ENCODE assay signal across 11 cellular contexts in the genomic region with DNA sequence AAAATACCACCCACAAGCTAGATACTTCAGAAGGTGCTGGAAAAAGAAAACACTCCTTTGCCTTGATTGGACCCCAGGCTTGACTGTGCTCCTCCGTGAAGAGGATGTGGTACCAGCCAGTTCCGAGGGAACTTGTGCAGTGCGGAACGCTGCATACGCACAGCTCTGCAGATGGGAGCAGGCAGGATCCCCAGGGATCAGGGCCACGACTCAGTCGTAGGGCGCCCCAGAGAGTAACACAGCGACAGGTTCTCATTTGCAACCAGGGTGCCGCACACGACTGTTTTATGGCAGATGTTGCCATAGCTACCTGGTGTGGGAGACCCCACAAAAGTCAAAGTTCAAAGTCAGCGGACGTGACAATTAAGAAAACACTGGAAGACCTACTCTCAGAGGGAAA. TPM values are rescaled to one million over a fixed set of nuclear protein-coding genes. Genes with fewer than 3 reads are reported as not detected.
DNase-seq lines count a peak whose midpoint lies in the region; ATAC-seq, FAIRE-seq and TF ChIP-seq lines count a peak whose summit lies in the region.
"Had no signal": no experiment of that assay in that cellular context is flagged by ENCODE, and none has a peak within 500 bp of the region (broad histone marks: within the 10 kb centered on the region; RNA-seq: fewer than 3 reads in every experiment).

No MANE protein-coding gene starts in this region.

- TF ChIP-seq EP300 in suprapubic skin (IDR thresholded peaks at IDR 0.05) = no peak

- H3K9me3 ChIP-seq in HUES48 (ENCODE audit: control insufficient read depth, insufficient read depth, low read length) (no peaks in the 10 kb centered on the region), adipocyte (ENCODE audit: control insufficient read depth, low read length) (no peaks in the 10 kb centered on the region), keratinocyte (ENCODE audit: control insufficient read depth, low read depth, low read length) (no peaks in the 10 kb centered on the region), suprapubic skin (no peaks in the 10 kb centered on the region), HAP-1 (no peaks in the 10 kb centered on the region), Karpas-422 (ENCODE audit: low read length) (no peaks in the 10 kb centered on the region)
- H3K9me3 ChIP-seq: MG63 had no signal

- no peak for DNase-seq in adipocyte (ENCODE audit: low read depth)
- DNase-seq in keratinocyte (ENCODE audit: low read depth, low spot score) = no peak
- no peak for DNase-seq in suprapubic skin (ENCODE audit: low spot score in 2 of 2)
- no peak for DNase-seq in HAP-1 (ENCODE audit: low spot score in 2 of 2)
- no peak for DNase-seq in Karpas-422
- DNase-seq: erythroblast; naive thymus-derived CD4-positive, alpha-beta T cell had no signal

- H3K79me2 ChIP-seq in keratinocyte (ENCODE audit: control insufficient read depth, insufficient read depth, low read length) (peaks cover 56% of the 10 kb centered on the region), Karpas-422 (ENCODE audit: low read length) (no peaks in the 10 kb centered on the region)

- no peak for FAIRE-seq in keratinocyte (lab: Jason Lieb, UNC)

- peak overlapping the region; percentile 45 for H2AFZ ChIP-seq in keratinocyte (ENCODE audit: control insufficient read depth, low read length)
- H2AFZ ChIP-seq in Karpas-422 (ENCODE audit: low read length) = no peak overlapping the region

- H3K27ac ChIP-seq in HUES48 (ENCODE audit: low read depth, low read length) = no peak overlapping the region
- H3K27ac ChIP-seq in keratinocyte (ENCODE audit: control insufficient read depth, insufficient read depth, low read length) = peak overlapping the region; percentile 80
- H3K27ac ChIP-seq in suprapubic skin = peak overlapping the region; percentile 59
- no peak overlapping the region for H3K27ac ChIP-seq in Karpas-422 (ENCODE audit: low read length)

- H3K4me2 ChIP-seq in keratinocyte (ENCODE audit: control insufficient read depth, extremely low read depth, insufficient read depth, low read depth, low read length) (peak overlapping the region; percentile 99), Karpas-422 (ENCODE audit: low read depth, low read length, poor library complexity, severe bottlenecking) (no peak overlapping the region)

- H3K4me1 ChIP-seq in HUES48 (ENCODE audit: control insufficient read depth, insufficient read depth, low read length) (peaks cover 3% of the 10 kb centered on the region; the same call in 1 of the 2 replicates), adipocyte (ENCODE audit: control insufficient read depth, insufficient read depth, low read length) (peaks cover 21% of the 10 kb centered on the region), keratinocyte (ENCODE audit: control insufficient read depth, extremely low read depth, insufficient read depth, low read length) (peaks cover 24% of the 10 kb centered on the region), suprapubic skin (peaks cover 26% of the 10 kb centered on the region), HAP-1 (no peaks in the 10 kb centered on the region), Karpas-422 (ENCODE audit: low read length) (no peaks in the 10 kb centered on the region)

- 47% methylated on average over 13 of the region's 13 CpGs for WGBS in suprapubic skin

- no peaks in the 10 kb centered on the region for H3K9me2 ChIP-seq in Karpas-422 (replicated peaks; ENCODE audit: insufficient read depth, low read length)

- dilution Hi-C loops in keratinocyte (cut with MboI; ENCODE audit: extremely low pct_ligation_motif_present, low sequenced_read_pairs) = no loop called here

- H4K20me1 ChIP-seq in keratinocyte (ENCODE audit: control insufficient read depth, extremely low read depth, insufficient read depth, low read length) (no peaks in the 10 kb centered on the region), Karpas-422 (ENCODE audit: insufficient read depth, low read depth, low read length) (no peaks in the 10 kb centered on the region)

- in situ Hi-C loops in HAP-1 (cut with MboI; ENCODE audit: low sequenced_read_pairs) = no loop called here

- H3K36me3 ChIP-seq in HUES48 (ENCODE audit: control insufficient read depth, insufficient read depth, low read length) (no peaks in the 10 kb centered on the region), adipocyte (ENCODE audit: control insufficient read depth, insufficient read depth, low read length, severe bottlenecking) (no peaks in the 10 kb centered on the region), keratinocyte (ENCODE audit: control insufficient read depth in 2 of 2, extremely low read depth in 1 of 2, insufficient read depth in 2 of 2, low read length in 2 of 2) (no peaks in the 10 kb centered on the region), suprapubic skin (no peaks in the 10 kb centered on the region), HAP-1 (replicated peaks) (no peaks in the 10 kb centered on the region), Karpas-422 (ENCODE audit: insufficient read depth, low read length) (no peaks in the 10 kb centered on the region)
- H3K36me3 ChIP-seq: MG63 had no signal

- H3K9ac ChIP-seq in HUES48 (ENCODE audit: low read depth, low read length) = no peak overlapping the region
- peak overlapping the region; percentile 73 for H3K9ac ChIP-seq in adipocyte (ENCODE audit: low read length)
- peak overlapping the region; percentile 86 for H3K9ac ChIP-seq in keratinocyte (ENCODE audit: control insufficient read depth, extremely low read depth, insufficient read depth, low read length)
- no peak overlapping the region for H3K9ac ChIP-seq in Karpas-422 (ENCODE audit: low read length)

- ATAC-seq in GM18870 (IDR thresholded peaks at IDR 0.05; ENCODE audit: unreplicated experiment) = no peak
- ATAC-seq: naive thymus-derived CD4-positive, alpha-beta T cell had no signal

- TF ChIP-seq POLR2A in suprapubic skin (IDR thresholded peaks at IDR 0.05) = no peak

- H3K27me3 ChIP-seq in HUES48 (ENCODE audit: control insufficient read depth, insufficient read depth, low read length) = peaks cover 49% of the 10 kb centered on the region
- no peaks in the 10 kb centered on the region for H3K27me3 ChIP-seq in adipocyte (replicated peaks; ENCODE audit: control insufficient read depth, insufficient read depth, low read length)
- H3K27me3 ChIP-seq in keratinocyte (ENCODE audit: control insufficient read depth, extremely low read depth, insufficient read depth, low read length) = no peaks in the 10 kb centered on the region
- peaks cover 12% of the 10 kb centered on the region for H3K27me3 ChIP-seq in suprapubic skin
- no peaks in the 10 kb centered on the region for H3K27me3 ChIP-seq in HAP-1 (ENCODE audit: low read depth)
- no peaks in the 10 kb centered on the region for H3K27me3 ChIP-seq in Karpas-422 (ENCODE audit: low read length)
- H3K27me3 ChIP-seq: MG63 had no signal

- H3K4me3 ChIP-seq in HUES48 (ENCODE audit: low read depth, low read length) (peak overlapping the region; percentile 65), adipocyte (ENCODE audit: low read length) (peak overlapping the region; percentile 79), keratinocyte (ENCODE audit: control insufficient read depth in 2 of 3, extremely low read depth in 1 of 3, insufficient read depth in 2 of 3, low read depth in 1 of 3, low read length in 3 of 3) (peak overlapping the region; percentile 81 to 88 (median 81)), suprapubic skin (peak overlapping the region; percentile 52), HAP-1 (no peak overlapping the region), Karpas-422 (ENCODE audit: low read length) (no peak overlapping the region)
- H3K4me3 ChIP-seq: MG63 had no signal

- TF ChIP-seq CTCF in keratinocyte (optimal IDR thresholded peaks at IDR 0.05 in 1 of 3, IDR thresholded peaks at IDR 0.05 in 1 of 3, conservative IDR thresholded peaks at IDR 0.05 in 1 of 3; ENCODE audit: extremely low read depth in 1 of 3, insufficient read depth in 2 of 3, low read length in 3 of 3) (peak in 1 of 3 experiments; percentile 1), suprapubic skin (IDR thresholded peaks at IDR 0.05) (no peak)

- no peaks in the 10 kb centered on the region for H3K9me1 ChIP-seq in keratinocyte (ENCODE audit: control insufficient read depth, extremely low read depth, insufficient read depth, low read length)

RNA-seq across cellular contexts. Expression of gene MALL, which starts 0.8 kb away (rescaled TPM):
- 11.1 to 80.8 TPM (median 29.0 TPM) in 3 replicates for polyA plus RNA-seq in keratinocyte
- 7.6 TPM for polyA plus RNA-seq in keratinocyte (2011; ENCODE audit: low read depth)
- polyA plus RNA-seq in keratinocyte (2011; cell fraction: cytosol; rRNA removed) = 37.5 and 48.1 TPM in 2 replicates
- polyA plus RNA-seq in keratinocyte (2011; cell fraction: nucleus; rRNA removed) = 22.1 and 22.4 TPM in 2 replicates
- 66.5 and 66.8 TPM in 2 replicates for polyA plus RNA-seq in keratinocyte (2012; ENCODE audit: low replicate concordance)
- polyA minus RNA-seq in keratinocyte = 12.4 to 62.5 TPM (median 24.6 TPM) in 3 replicates
- polyA minus RNA-seq in keratinocyte (2011; cell fraction: cytosol; rRNA and poly(A)+ RNA removed) = 25.9 TPM
- polyA minus RNA-seq in keratinocyte (2011; cell fraction: nucleus; rRNA and poly(A)+ RNA removed) = 7.0 and 8.2 TPM in 2 replicates
- 10 to 100 TPM; 20.8 to 49.2 (median 41.6) TPM for total RNA-seq in suprapubic skin
- total RNA-seq in Karpas-422 (2014; rRNA removed; shearing (Covaris generic); ENCODE audit: low replicate concordance) = not detected in 2 replicates
- total RNA-seq: activated naive CD4-positive, alpha-beta T cell treated with anti-CD3 and anti-CD28 coated beads, Interleukin-2, amount 50 U/mL, for 72 hours had no signal
- polyA plus RNA-seq: naive thymus-derived CD4-positive, alpha-beta T cell had no signal

Comparison
In these comparisons a context has a peak if more than half of its experiments do, and no peak if none do; other contexts are left out.
1. H3K27ac ChIP-seq: peak in keratinocyte (single experiment) and suprapubic skin (single experiment); none in HUES48 (single experiment) and Karpas-422 (single experiment).
2. H3K4me3 ChIP-seq: peak in HUES48 (single experiment), adipocyte (single experiment), keratinocyte (3 of 3) and suprapubic skin (single experiment); none in HAP-1 (single experiment) and Karpas-422 (single experiment).
3. H3K9ac ChIP-seq: peak in adipocyte (single experiment) and keratinocyte (single experiment); none in HUES48 (single experiment) and Karpas-422 (single experiment).
4. RNA of gene MALL, which starts 0.8 kb away (total RNA-seq): 20.8 to 49.2 TPM in suprapubic skin; not detected in Karpas-422; every median in the first group is over 10 times any median in the second.